In genomic region chr12:85920324-85920947, GRCh38 we compare ENCODE assay signal across 9 cellular contexts. TPM values are rescaled to one million over a fixed set of nuclear protein-coding genes. Genes with fewer than 3 reads are reported as not detected.
A peak's percentile ranks its signal among the peaks of the same experiment; 100 is the strongest.
DNase-seq lines count a peak whose midpoint lies in the region; ATAC-seq and TF ChIP-seq lines count a peak whose summit lies in the region.
"Had no signal": no experiment of that assay in that cellular context is flagged by ENCODE, and none has a peak within 500 bp of the region (broad histone marks: within the 10 kb centered on the region; RNA-seq: fewer than 3 reads in every experiment).

No MANE protein-coding gene starts in this region.

- intact Hi-C loops in posterior cingulate gyrus (cut with DNase I) = loop anchor here (2.0 kb wide), 1 partner anchor 452 kb away; no protein-coding TSS in a partner anchor

- H3F3A ChIP-seq in DOHH2 (ENCODE audit: control insufficient read depth, insufficient read depth) (no peaks in the 10 kb centered on the region), Loucy (ENCODE audit: low read depth) (no peaks in the 10 kb centered on the region)

- no peak for TF ChIP-seq POLR2A in tibial nerve (IDR thresholded peaks at IDR 0.05)

- H3K27ac ChIP-seq in DOHH2 (ENCODE audit: low read depth, low read length) = no peak overlapping the region
- H3K27ac ChIP-seq in tibial nerve = no peak overlapping the region

- DNase-seq in SK-N-DZ (ENCODE audit: low spot score) = peak; percentile 45
- DNase-seq in globus pallidus (ENCODE audit: low spot score) = peak; percentile 4
- DNase-seq in tibial nerve (ENCODE audit: low spot score in 2 of 2) = no peak
- no peak for DNase-seq in posterior cingulate gyrus
- DNase-seq in stimulated activated CD4-positive, alpha-beta T cell treated with anti-CD3 and anti-CD28 coated beads, Interleukin-1b, Interleukin-23, amount 100 ng/mL, for 48 hours = no peak

- ATAC-seq in GM21717 (IDR thresholded peaks at IDR 0.05; ENCODE audit: unreplicated experiment) = peak; percentile 68

- H2AFZ ChIP-seq in Loucy (ENCODE audit: low read length) = 0 out of 2 replicates have a peak overlapping the region, but pooled peaks have one; percentile 41

- H3K4me3 ChIP-seq in DOHH2 (ENCODE audit: low read length) (no peak overlapping the region), Loucy (ENCODE audit: low read length, poor library complexity, severe bottlenecking) (no peak overlapping the region), tibial nerve (no peak overlapping the region)

- no peaks in the 10 kb centered on the region for H3K9me3 ChIP-seq in DOHH2 (ENCODE audit: control insufficient read depth, insufficient read depth, low read length)
- H3K9me3 ChIP-seq in Loucy (ENCODE audit: insufficient read depth, low read depth, low read length) = no peaks in the 10 kb centered on the region
- H3K9me3 ChIP-seq in tibial nerve = no peaks in the 10 kb centered on the region

- 1 to 2% methylated on average over 3 of the region's 3 CpGs for WGBS in tibial nerve, 2 donors

- H3K4me1 ChIP-seq in DOHH2 (ENCODE audit: control insufficient read depth, low read length) = no peaks in the 10 kb centered on the region
- H3K4me1 ChIP-seq in Loucy (ENCODE audit: insufficient read depth, low read length, poor library complexity, severe bottlenecking) = no peaks in the 10 kb centered on the region
- no peaks in the 10 kb centered on the region for H3K4me1 ChIP-seq in tibial nerve

- no peak for TF ChIP-seq EP300 in tibial nerve (IDR thresholded peaks at IDR 0.05)

- H3K4me2 ChIP-seq in DOHH2 (ENCODE audit: low read length) (no peak overlapping the region; the same call in 1 of the 2 replicates), Loucy (ENCODE audit: low read depth, low read length, poor library complexity, severe bottlenecking) (no peak overlapping the region)

- peak; percentile 62 for TF ChIP-seq CTCF in DOHH2 (IDR thresholded peaks at IDR 0.05; ENCODE audit: low read depth, low read length, poor library complexity, severe bottlenecking)
- peak; percentile 72 for TF ChIP-seq CTCF in Loucy (conservative IDR thresholded peaks at IDR 0.05; ENCODE audit: low read length)
- TF ChIP-seq CTCF in tibial nerve (IDR thresholded peaks at IDR 0.05) = peak; percentile 47 to 55 (median 49)

- H3K79me2 ChIP-seq in DOHH2 (ENCODE audit: control insufficient read depth, low read length) (no peaks in the 10 kb centered on the region), Loucy (ENCODE audit: insufficient read depth, low read length) (no peaks in the 10 kb centered on the region)

- H3K9ac ChIP-seq in Loucy (ENCODE audit: low read depth, low read length, poor library complexity, severe bottlenecking) = no peak overlapping the region

- no peaks in the 10 kb centered on the region for H3K36me3 ChIP-seq in DOHH2 (ENCODE audit: control insufficient read depth, low read length)
- H3K36me3 ChIP-seq in Loucy (ENCODE audit: insufficient read depth, low read length) = no peaks in the 10 kb centered on the region
- no peaks in the 10 kb centered on the region for H3K36me3 ChIP-seq in tibial nerve

- H3K9me2 ChIP-seq in DOHH2 (replicated peaks; ENCODE audit: control insufficient read depth, low read length) (no peaks in the 10 kb centered on the region), Loucy (replicated peaks; ENCODE audit: low read depth, low read length) (no peaks in the 10 kb centered on the region)

- no peaks in the 10 kb centered on the region for H3K27me3 ChIP-seq in DOHH2 (ENCODE audit: control insufficient read depth, low read length)
- no peaks in the 10 kb centered on the region for H3K27me3 ChIP-seq in Loucy (ENCODE audit: insufficient read depth, low read length, poor library complexity, severe bottlenecking)
- no peaks in the 10 kb centered on the region for H3K27me3 ChIP-seq in tibial nerve

- H4K20me1 ChIP-seq in DOHH2 (ENCODE audit: control insufficient read depth, insufficient read depth, low read depth, low read length) (no peaks in the 10 kb centered on the region), Loucy (ENCODE audit: insufficient read depth, low read length, poor library complexity, severe bottlenecking) (no peaks in the 10 kb centered on the region)

RNA-seq across cellular contexts. Expression of gene NTS, which starts 46.3 kb away (rescaled TPM):
- polyA plus RNA-seq in SK-N-DZ (2014; cell fraction: cytosol; rRNA removed) = 0.85 and 1.4 TPM in 2 replicates
- 1.6 and 2.8 TPM in 2 replicates for polyA plus RNA-seq in SK-N-DZ (2014; cell fraction: nucleus; rRNA removed)
- total RNA-seq in tibial nerve = 1 to 10 TPM in 1 of 4 donors, not detected in 3; 4.8 TPM
- total RNA-seq: T-helper 2 cell treated with Interferon-gamma antibody and Interleukin-4, amounts not matched to agents 100 ng/mL and 5 ng/mL, for 36 hours had no signal

Comparison
In these comparisons a context has a peak if more than half of its experiments do, and no peak if none do; other contexts are left out.
1. DNase-seq: peak in SK-N-DZ (single experiment) and globus pallidus (single experiment); none in tibial nerve (0 of 2), posterior cingulate gyrus (0 of 10) and stimulated activated CD4-positive, alpha-beta T cell treated with anti-CD3 and anti-CD28 coated beads, Interleukin-1b, Interleukin-23, amount 100 ng/mL, for 48 hours (single experiment).
2. Peak in every context shown above with its lines, with median percentiles within 50 percentile points of each other: CTCF ChIP-seq.